ENCODE assay signal across 10 cellular contexts in genomic region chr7:30471205-30471604, GRCh38. TPM values are rescaled to one million over a fixed set of nuclear protein-coding genes. Genes with fewer than 3 reads are reported as not detected.
DNase-seq lines count a peak whose midpoint lies in the region; ATAC-seq, FAIRE-seq and TF ChIP-seq lines count a peak whose summit lies in the region.
"Had no signal": no experiment of that assay in that cellular context is flagged by ENCODE, and none has a peak within 500 bp of the region (broad histone marks: within the 10 kb centered on the region; RNA-seq: fewer than 3 reads in every experiment).

No MANE protein-coding gene starts in this region.

- peaks cover 64% of the 10 kb centered on the region for H3K4me1 Mint-ChIP-seq in activated T-helper 17 cell treated with anti-CD3 and anti-CD28 coated beads, Interleukin-2, amount 50 U/mL, for 72 hours
- peaks cover 14% of the 10 kb centered on the region for H3K4me1 Mint-ChIP-seq in GM23338

- H3K9me2 ChIP-seq in GM23338 (ENCODE audit: insufficient read depth), result no peaks in the 10 kb centered on the region

- H4K20me1 ChIP-seq in GM23338 (replicated peaks; ENCODE audit: insufficient read depth), result no peaks in the 10 kb centered on the region; the same call in 1 of the 2 replicates

- no peaks in the 10 kb centered on the region for H3K27me3 ChIP-seq in GM23338 (ENCODE audit: insufficient read depth)

- H2AFZ ChIP-seq in GM23338, result no peak overlapping the region

- no peaks in the 10 kb centered on the region for H3K27me3 Mint-ChIP-seq in activated T-helper 17 cell treated with anti-CD3 and anti-CD28 coated beads, Interleukin-2, amount 50 U/mL, for 72 hours
- peaks cover 2% of the 10 kb centered on the region for H3K27me3 Mint-ChIP-seq in GM23338 (ENCODE audit: insufficient read depth, low read depth, poor library complexity)
- H3K27me3 Mint-ChIP-seq: activated naive CD4-positive, alpha-beta T cell treated with anti-CD3 and anti-CD28 coated beads, Interleukin-2, amount 50 U/mL, for 24 hours had no signal

- no peaks in the 10 kb centered on the region for H3F3A ChIP-seq in GM23338 (replicated peaks; ENCODE audit: low read depth)

- peaks cover 14% of the 10 kb centered on the region for H3K4me1 ChIP-seq in GM23338 (ENCODE audit: insufficient read depth)

- DNase-seq in GM12891 (ENCODE audit: insufficient read length, low spot score) (no peak), iris pigment epithelial cell (ENCODE audit: low read depth) (peak; percentile 31), NCI-H2227 (lab: John Stamatoyannopoulos, UW; ENCODE audit: unreplicated experiment) (no peak), GM23338 (ENCODE audit: low spot score) (no peak)
- DNase-seq: Karpas-422 had no signal

- H3K4me2 ChIP-seq in GM23338, result no peak overlapping the region

- no peak overlapping the region for H3K4me3 ChIP-seq in skin epidermis
- no peak overlapping the region for H3K4me3 ChIP-seq in GM23338

- H3K27ac Mint-ChIP-seq in activated T-helper 17 cell treated with anti-CD3 and anti-CD28 coated beads, Interleukin-2, amount 50 U/mL, for 72 hours, result peak overlapping the region; percentile 62
- H3K27ac Mint-ChIP-seq in GM23338, result no peak overlapping the region
- H3K27ac Mint-ChIP-seq: activated naive CD4-positive, alpha-beta T cell treated with anti-CD3 and anti-CD28 coated beads, Interleukin-2, amount 50 U/mL, for 24 hours had no signal

- ATAC-seq in activated T-helper 17 cell treated with anti-CD3 and anti-CD28 coated beads, Interleukin-2, amount 50 U/mL, for 72 hours (replicated peaks), result peak; percentile 14
- ATAC-seq in GM21825 (IDR thresholded peaks at IDR 0.05; ENCODE audit: unreplicated experiment) (no peak), HG03108 (IDR thresholded peaks at IDR 0.05; ENCODE audit: unreplicated experiment) (no peak), GM23338 (no peak)

- no peaks in the 10 kb centered on the region for H3K36me3 ChIP-seq in GM23338 (ENCODE audit: insufficient read depth)

- no peaks in the 10 kb centered on the region for H3K9me3 Mint-ChIP-seq in activated T-helper 17 cell treated with anti-CD3 and anti-CD28 coated beads, Interleukin-2, amount 50 U/mL, for 72 hours
- no peaks in the 10 kb centered on the region for H3K9me3 Mint-ChIP-seq in GM23338
- H3K9me3 Mint-ChIP-seq: activated naive CD4-positive, alpha-beta T cell treated with anti-CD3 and anti-CD28 coated beads, Interleukin-2, amount 50 U/mL, for 24 hours had no signal

- H3K4me3 Mint-ChIP-seq in activated T-helper 17 cell treated with anti-CD3 and anti-CD28 coated beads, Interleukin-2, amount 50 U/mL, for 72 hours, result peak overlapping the region; percentile 61
- H3K4me3 Mint-ChIP-seq in GM23338, result no peak overlapping the region
- H3K4me3 Mint-ChIP-seq: activated naive CD4-positive, alpha-beta T cell treated with anti-CD3 and anti-CD28 coated beads, Interleukin-2, amount 50 U/mL, for 24 hours had no signal

- no peak for TF ChIP-seq CTCF in GM23338 (conservative IDR thresholded peaks at IDR 0.05; ENCODE audit: low read depth in 2 of 2)

- FAIRE-seq in GM12891 (lab: Jason Lieb, UNC), result peak; percentile 5

- H3K79me2 ChIP-seq in GM23338 (replicated peaks; ENCODE audit: insufficient read depth), result peaks cover 16% of the 10 kb centered on the region

- no peak for TF ChIP-seq POLR2A in GM12891 (IDR thresholded peaks at IDR 0.05; ENCODE audit: low read depth, low read length)

- H3K36me3 Mint-ChIP-seq in activated T-helper 17 cell treated with anti-CD3 and anti-CD28 coated beads, Interleukin-2, amount 50 U/mL, for 72 hours (ENCODE audit: low read depth), result peaks cover 5% of the 10 kb centered on the region
- no peaks in the 10 kb centered on the region for H3K36me3 Mint-ChIP-seq in GM23338 (ENCODE audit: low read depth)

- H3K27ac ChIP-seq in skin epidermis, result peak overlapping the region in 19 of 21 experiments; percentile 15 to 93 (median 67)
- no peak overlapping the region for H3K27ac ChIP-seq in GM23338 (ENCODE audit: low read depth)

TF ChIP-seq in GM12891, 5 proteins besides CTCF, POLR2A, EP300 and RAD21:
- TF ChIP-seq POLR2AphosphoS5 (IDR thresholded peaks at IDR 0.05; ENCODE audit: low read depth, low read length) (no peak), SPI1 (IDR thresholded peaks at IDR 0.05; ENCODE audit: low read depth, low read length) (no peak), TAF1 (IDR thresholded peaks at IDR 0.05; ENCODE audit: low read depth, low read length) (no peak), PAX5 (IDR thresholded peaks at IDR 0.05; ENCODE audit: insufficient read depth, low read length, severe bottlenecking) (no peak), POU2F2 (IDR thresholded peaks at IDR 0.05; ENCODE audit: low read depth, low read length) (no peak)

TF ChIP-seq in GM23338, 12 proteins besides CTCF, POLR2A, EP300 and RAD21 (continues in another document):
- no peak for TF ChIP-seq POLR2AphosphoS5 (IDR thresholded peaks at IDR 0.05; ENCODE audit: low read depth)
- TF ChIP-seq CREB1 (CRISPR knock-in tag; IDR thresholded peaks at IDR 0.05; ENCODE audit: low read depth), result no peak
- no peak for TF ChIP-seq EZH2phosphoT487 (IDR thresholded peaks at IDR 0.05; ENCODE audit: unreplicated experiment)
- no peak for TF ChIP-seq ETS1 (IDR thresholded peaks at IDR 0.05)
- TF ChIP-seq ZNF331 (CRISPR knock-in tag; IDR thresholded peaks at IDR 0.05; ENCODE audit: low read depth), result no peak
- TF ChIP-seq ZNF114 (CRISPR knock-in tag; IDR thresholded peaks at IDR 0.05), result no peak
- TF ChIP-seq, protein P1, sequence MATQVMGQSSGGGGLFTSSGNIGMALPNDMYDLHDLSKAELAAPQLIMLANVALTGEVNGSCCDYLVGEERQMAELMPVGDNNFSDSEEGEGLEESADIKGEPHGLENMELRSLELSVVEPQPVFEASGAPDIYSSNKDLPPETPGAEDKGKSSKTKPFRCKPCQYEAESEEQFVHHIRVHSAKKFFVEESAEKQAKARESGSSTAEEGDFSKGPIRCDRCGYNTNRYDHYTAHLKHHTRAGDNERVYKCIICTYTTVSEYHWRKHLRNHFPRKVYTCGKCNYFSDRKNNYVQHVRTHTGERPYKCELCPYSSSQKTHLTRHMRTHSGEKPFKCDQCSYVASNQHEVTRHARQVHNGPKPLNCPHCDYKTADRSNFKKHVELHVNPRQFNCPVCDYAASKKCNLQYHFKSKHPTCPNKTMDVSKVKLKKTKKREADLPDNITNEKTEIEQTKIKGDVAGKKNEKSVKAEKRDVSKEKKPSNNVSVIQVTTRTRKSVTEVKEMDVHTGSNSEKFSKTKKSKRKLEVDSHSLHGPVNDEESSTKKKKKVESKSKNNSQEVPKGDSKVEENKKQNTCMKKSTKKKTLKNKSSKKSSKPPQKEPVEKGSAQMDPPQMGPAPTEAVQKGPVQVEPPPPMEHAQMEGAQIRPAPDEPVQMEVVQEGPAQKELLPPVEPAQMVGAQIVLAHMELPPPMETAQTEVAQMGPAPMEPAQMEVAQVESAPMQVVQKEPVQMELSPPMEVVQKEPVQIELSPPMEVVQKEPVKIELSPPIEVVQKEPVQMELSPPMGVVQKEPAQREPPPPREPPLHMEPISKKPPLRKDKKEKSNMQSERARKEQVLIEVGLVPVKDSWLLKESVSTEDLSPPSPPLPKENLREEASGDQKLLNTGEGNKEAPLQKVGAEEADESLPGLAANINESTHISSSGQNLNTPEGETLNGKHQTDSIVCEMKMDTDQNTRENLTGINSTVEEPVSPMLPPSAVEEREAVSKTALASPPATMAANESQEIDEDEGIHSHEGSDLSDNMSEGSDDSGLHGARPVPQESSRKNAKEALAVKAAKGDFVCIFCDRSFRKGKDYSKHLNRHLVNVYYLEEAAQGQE (IDR thresholded peaks at IDR 0.05; ENCODE audit: unreplicated experiment), result no peak
- no peak for TF ChIP-seq STAT1 (IDR thresholded peaks at IDR 0.05; ENCODE audit: unreplicated experiment)
- TF ChIP-seq JUNB (IDR thresholded peaks at IDR 0.05; ENCODE audit: unreplicated experiment), result no peak
- TF ChIP-seq NANOG (IDR thresholded peaks at IDR 0.05; ENCODE audit: borderline replicate concordance), result no peak
- TF ChIP-seq EZH2 (IDR thresholded peaks at IDR 0.05; ENCODE audit: low read depth, unreplicated experiment), result no peak

RNA-seq across cellular contexts. Expression of gene NOD1, which starts 7.4 kb away (rescaled TPM):
- 5.7 TPM for polyA plus RNA-seq in GM12891 (2012; ENCODE audit: low read depth, missing spikeins)
- 10 to 100 TPM; 11.4 to 14.5 TPM for total RNA-seq in activated T-helper 17 cell treated with anti-CD3 and anti-CD28 coated beads, Interleukin-2, amount 50 U/mL, for 72 hours
- total RNA-seq in GM23338 (2014; rRNA removed; shearing (Covaris generic)), result 3.8 and 7.3 TPM in 2 replicates
- polyA plus RNA-seq in GM23338 (2016; fragmentation: Nextera tagmentation; extraction: Ambion mirVana), result 2.1 and 3.3 TPM in 2 replicates

RNA-seq across cellular contexts. Expression of gene GGCT, which starts 33.4 kb away (rescaled TPM):
- polyA plus RNA-seq in GM12891 (2012; ENCODE audit: low read depth, missing spikeins), result 58.6 TPM
- 10 to 100 TPM; 35.5 to 68.3 TPM for total RNA-seq in activated T-helper 17 cell treated with anti-CD3 and anti-CD28 coated beads, Interleukin-2, amount 50 U/mL, for 72 hours
- 104 and 113 TPM in 2 replicates for total RNA-seq in GM23338 (2014; rRNA removed; shearing (Covaris generic))
- polyA plus RNA-seq in GM23338 (2016; fragmentation: Nextera tagmentation; extraction: Ambion mirVana), result 197 and 229 TPM in 2 replicates
